Comparison of ENCODE assay signal across 8 cellular contexts in the genomic region with DNA sequence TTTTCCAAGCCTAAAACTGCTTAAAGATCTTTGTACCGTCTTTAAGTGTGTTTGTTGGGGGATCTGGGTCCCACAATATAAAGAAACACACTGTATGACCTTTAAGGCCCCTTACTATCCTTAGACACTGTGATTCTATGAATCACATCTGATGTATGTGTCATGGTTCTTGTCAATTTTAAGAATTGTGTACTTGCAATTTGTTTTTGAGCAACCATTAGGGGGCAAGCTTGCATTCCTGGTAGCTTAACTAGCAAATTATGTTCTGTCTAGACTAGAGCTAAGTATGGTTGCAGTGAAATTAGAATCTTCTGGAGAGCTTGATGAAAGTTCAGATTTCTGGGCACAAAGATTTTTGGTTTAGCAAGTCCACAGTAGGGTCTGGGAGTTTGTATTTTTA.
DNase-seq lines count a peak whose midpoint lies in the region; ATAC-seq and TF ChIP-seq lines count a peak whose summit lies in the region.

No MANE protein-coding gene starts in this region.

- in situ Hi-C loops in astrocyte of the spinal cord (cut with HindIII; ENCODE audit: low sequenced_read_pairs): no loop called here

- no peak overlapping the region for H3K4me3 ChIP-seq in astrocyte of the spinal cord (ENCODE audit: low read depth, low read length)

- no peak for ATAC-seq in HG03025 (IDR thresholded peaks at IDR 0.05; ENCODE audit: low FRiP score, unreplicated experiment)

- DNase-seq in DMS 273 (lab: John Stamatoyannopoulos, UW; ENCODE audit: unreplicated experiment) (peak; percentile 48), DMS 273 treated with DMSO at 0.1 percent for 48 hours (lab: John Stamatoyannopoulos, UW) (no peak), H4 (ENCODE audit: low spot score) (peak; percentile 45), NCI-H1694 treated with DMSO at 0.1 percent for 48 hours (lab: John Stamatoyannopoulos, UW) (peak; percentile 67), astrocyte of the spinal cord (ENCODE audit: low read depth, low spot score) (peak; percentile 82), medulla oblongata (ENCODE audit: extremely low spot score) (peak; percentile 31), NCI-H2196 treated with DMSO at 0.1 percent for 48 hours (lab: John Stamatoyannopoulos, UW; ENCODE audit: unreplicated experiment) (no peak)

- peak; percentile 67 for TF ChIP-seq CTCF in astrocyte of the spinal cord (IDR thresholded peaks at IDR 0.05; ENCODE audit: low read depth, low read length)

Comparison
In these comparisons a context has a peak if more than half of its experiments do, and no peak if none do; other contexts are left out.
1. DNase-seq: peak in DMS 273 (single experiment), H4 (single experiment), NCI-H1694 treated with DMSO at 0.1 percent for 48 hours (single experiment), astrocyte of the spinal cord (single experiment) and medulla oblongata (single experiment); none in DMS 273 treated with DMSO at 0.1 percent for 48 hours (single experiment) and NCI-H2196 treated with DMSO at 0.1 percent for 48 hours (single experiment).